ENCODE assay signal across 8 cellular contexts in the genomic region with DNA sequence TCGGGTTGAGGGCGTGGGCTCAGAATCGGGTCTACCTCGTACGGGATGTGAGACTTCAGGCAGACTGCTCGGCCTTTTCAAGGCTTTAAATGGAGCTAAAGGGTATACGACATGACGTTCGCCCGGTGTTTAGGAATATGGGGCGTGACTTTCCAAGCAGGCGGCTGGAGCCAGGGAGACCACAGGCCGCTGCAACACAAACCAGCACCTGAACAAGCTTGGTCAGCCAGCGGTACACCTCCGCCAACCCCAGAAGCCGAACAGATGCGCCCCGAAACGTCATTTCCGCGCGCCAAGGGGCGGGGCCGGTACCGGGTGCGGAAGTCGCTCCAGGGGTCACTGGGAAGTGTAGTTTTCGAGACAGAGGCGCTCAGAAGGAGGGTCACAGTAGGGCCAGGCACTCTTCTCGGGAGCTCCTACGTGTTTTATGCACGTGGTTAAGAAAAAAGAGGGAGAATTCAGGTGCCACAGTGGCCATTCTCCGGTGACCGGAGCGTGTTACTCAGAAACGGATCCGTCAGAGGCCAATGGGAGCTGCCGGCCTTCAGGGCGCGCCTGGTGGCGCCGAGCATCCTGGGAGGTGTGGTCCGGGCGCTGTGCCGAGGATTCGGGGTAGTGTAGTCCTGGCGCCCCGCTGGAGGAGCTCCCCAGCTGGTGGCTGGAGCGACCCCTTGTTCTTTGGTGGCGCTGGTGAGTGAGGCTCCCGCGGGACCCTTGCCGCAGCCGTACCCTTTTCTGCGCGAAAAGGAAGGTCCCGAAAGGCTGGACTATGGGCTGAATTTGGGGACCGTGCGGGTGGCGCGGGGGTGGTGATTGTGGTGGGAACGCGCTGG. TPM values are rescaled to one million over a fixed set of nuclear protein-coding genes. Genes with fewer than 3 reads are reported as not detected.
DNase-seq lines count a peak whose midpoint lies in the region; ATAC-seq and TF ChIP-seq lines count a peak whose summit lies in the region.

A gene (plus strand): TSS at position 613 of the 833 bp plus-strand sequence. CDS start 17,160 bp downstream, outside the sequence.

- TF ChIP-seq CTCF in GM12875 (IDR thresholded peaks at IDR 0.05; ENCODE audit: borderline replicate concordance, insufficient read depth, low read depth, low read length) (no peak), SU-DHL-6 (IDR thresholded peaks at IDR 0.05; ENCODE audit: insufficient read depth, low read length, poor library complexity, severe bottlenecking) (no peak), cardiac muscle cell (IDR thresholded peaks at IDR 0.05; ENCODE audit: low read depth, low read length) (no peak), parathyroid adenoma (IDR thresholded peaks at IDR 0.05) (no peak), tibial artery (IDR thresholded peaks at IDR 0.05) (no peak)

- H3K4me3 ChIP-seq in GM12875 (ENCODE audit: low read depth, low read length) (peak within 1 kb of the TSS; percentile 63), SU-DHL-6 (ENCODE audit: insufficient read depth, low read length, poor library complexity, severe bottlenecking) (peak within 1 kb of the TSS; percentile 67), cardiac muscle cell (peak within 1 kb of the TSS; percentile 93), parathyroid adenoma (ENCODE audit: low read depth, low read length) (peak within 1 kb of the TSS; percentile 76), tibial artery (peak within 1 kb of the TSS; percentile 73 to 95)

- peak; percentile 90 to 99 (median 99) for DNase-seq in NCI-H1417 (lab: John Stamatoyannopoulos, UW)
- DNase-seq in activated naive CD8-positive, alpha-beta T cell treated with anti-CD3 and anti-CD28 coated beads, Interleukin-2, amount 50 U/mL, for 24 hours, result peak; percentile 98
- peak; percentile 94 to 95 for DNase-seq in cardiac muscle cell (ENCODE audit: low read depth in 1 of 2, low spot score in 1 of 2)
- peak; percentile 95 to 97 for DNase-seq in tibial artery

- no peaks in the 10 kb centered on the region for H3K9me3 ChIP-seq in SU-DHL-6 (ENCODE audit: insufficient read depth, low read length)
- no peaks in the 10 kb centered on the region for H3K9me3 ChIP-seq in cardiac muscle cell (ENCODE audit: low read depth)
- H3K9me3 ChIP-seq in parathyroid adenoma (ENCODE audit: control insufficient read depth, low read length), result no peaks in the 10 kb centered on the region
- peaks cover 0 to 16% (median 4%) of the 10 kb centered on the region in 3 donors for H3K9me3 ChIP-seq in tibial artery

- H3K27ac ChIP-seq in SU-DHL-6 (ENCODE audit: low read depth, low read length), result peak within 1 kb of the TSS; percentile 77
- H3K27ac ChIP-seq in cardiac muscle cell, result peak within 1 kb of the TSS; percentile 94
- H3K27ac ChIP-seq in parathyroid adenoma, result peak within 1 kb of the TSS; percentile 94
- peak within 1 kb of the TSS; percentile 81 to 95 for H3K27ac ChIP-seq in tibial artery

- H2AFZ ChIP-seq in SU-DHL-6 (ENCODE audit: low read depth, low read length, severe bottlenecking), result peak within 1 kb of the TSS; percentile 81
- peak within 1 kb of the TSS; percentile 98 for H2AFZ ChIP-seq in parathyroid adenoma

- peak within 1 kb of the TSS; percentile 98 for H3K4me3 Mint-ChIP-seq in activated naive CD8-positive, alpha-beta T cell treated with anti-CD3 and anti-CD28 coated beads, Interleukin-2, amount 50 U/mL, for 24 hours

- peaks cover 17% of the 10 kb centered on the region for H3K4me1 Mint-ChIP-seq in activated naive CD8-positive, alpha-beta T cell treated with anti-CD3 and anti-CD28 coated beads, Interleukin-2, amount 50 U/mL, for 24 hours

- peaks cover 13% of the 10 kb centered on the region for H3K27me3 Mint-ChIP-seq in activated naive CD8-positive, alpha-beta T cell treated with anti-CD3 and anti-CD28 coated beads, Interleukin-2, amount 50 U/mL, for 24 hours

- H3K4me1 ChIP-seq in cardiac muscle cell (ENCODE audit: low read depth) (peaks cover 4% of the 10 kb centered on the region), parathyroid adenoma (peaks cover 9% of the 10 kb centered on the region), tibial artery (peaks cover 0 to 21% (median 13%) of the 10 kb centered on the region in 4 donors)

- H4K20me1 ChIP-seq in SU-DHL-6 (ENCODE audit: low read depth, low read length), result no peaks in the 10 kb centered on the region

- no peaks in the 10 kb centered on the region for H3K9me2 ChIP-seq in SU-DHL-6 (replicated peaks; ENCODE audit: insufficient read depth, low read length)

- H3K36me3 Mint-ChIP-seq in activated naive CD8-positive, alpha-beta T cell treated with anti-CD3 and anti-CD28 coated beads, Interleukin-2, amount 50 U/mL, for 24 hours (ENCODE audit: low read depth), result peaks cover 25% of the 10 kb centered on the region

- H3K27ac Mint-ChIP-seq in activated naive CD8-positive, alpha-beta T cell treated with anti-CD3 and anti-CD28 coated beads, Interleukin-2, amount 50 U/mL, for 24 hours, result peak within 1 kb of the TSS; percentile 96

- no peaks in the 10 kb centered on the region for H3F3A ChIP-seq in SU-DHL-6 (ENCODE audit: insufficient read depth)

- H3K9ac ChIP-seq in SU-DHL-6 (ENCODE audit: low read length), result peak within 1 kb of the TSS; percentile 64
- no peak within 1 kb of the TSS for H3K9ac ChIP-seq in parathyroid adenoma

- peak; percentile 97 for ATAC-seq in HG02763 (IDR thresholded peaks at IDR 0.05; ENCODE audit: unreplicated experiment)
- peak; percentile 98 for ATAC-seq in activated naive CD8-positive, alpha-beta T cell treated with anti-CD3 and anti-CD28 coated beads, Interleukin-2, amount 50 U/mL, for 24 hours

- no peaks in the 10 kb centered on the region for H3K36me3 ChIP-seq in SU-DHL-6 (ENCODE audit: low read length)
- H3K36me3 ChIP-seq in cardiac muscle cell, result no peaks in the 10 kb centered on the region
- H3K36me3 ChIP-seq in parathyroid adenoma (ENCODE audit: control insufficient read depth, insufficient read depth, low read length), result no peaks in the 10 kb centered on the region
- H3K36me3 ChIP-seq in tibial artery, result peaks cover 0 to 3% (median 3%) of the 10 kb centered on the region in 3 donors

- peaks cover 17% of the 10 kb centered on the region for H3K9me3 Mint-ChIP-seq in activated naive CD8-positive, alpha-beta T cell treated with anti-CD3 and anti-CD28 coated beads, Interleukin-2, amount 50 U/mL, for 24 hours

- H3K27me3 ChIP-seq in SU-DHL-6 (ENCODE audit: low read length), result no peaks in the 10 kb centered on the region
- peaks cover 11% of the 10 kb centered on the region for H3K27me3 ChIP-seq in cardiac muscle cell
- H3K27me3 ChIP-seq in parathyroid adenoma (ENCODE audit: control insufficient read depth, insufficient read depth, low read length), result no peaks in the 10 kb centered on the region
- H3K27me3 ChIP-seq in tibial artery, result no peaks in the 10 kb centered on the region

- H3K79me2 ChIP-seq in SU-DHL-6 (ENCODE audit: insufficient read depth, low read length) (peaks cover 8% of the 10 kb centered on the region; the same call in 1 of the 2 replicates), parathyroid adenoma (peaks cover 35% of the 10 kb centered on the region)

- peak within 1 kb of the TSS; percentile 71 for H3K4me2 ChIP-seq in SU-DHL-6 (ENCODE audit: low read depth, low read length, poor library complexity, severe bottlenecking)
- H3K4me2 ChIP-seq in parathyroid adenoma (ENCODE audit: low read length), result peak within 1 kb of the TSS; percentile 85

- intact Hi-C loops in tibial artery (cut with DNase I; ENCODE audit: low total_unique reads), result loop anchor here (2.0 kb wide), 1 partner anchor 149 kb away; no protein-coding TSS in a partner anchor

RNA-seq across cellular contexts. Expression of the gene that starts here (rescaled TPM):
- total RNA-seq in cardiac muscle cell, result 27.9 and 34.4 TPM in 2 replicates
- 17.5 and 24.1 TPM in 2 replicates for polyA plus RNA-seq in cardiac muscle cell

Comparison
In these comparisons a context has a peak if more than half of its experiments do, and no peak if none do; other contexts are left out.
1. Peak in every context shown above with its lines: DNase-seq, ATAC-seq, H3K4me3 ChIP-seq and H3K27ac ChIP-seq.